16 cellular contexts compared by ENCODE assay signal in the genomic region with DNA sequence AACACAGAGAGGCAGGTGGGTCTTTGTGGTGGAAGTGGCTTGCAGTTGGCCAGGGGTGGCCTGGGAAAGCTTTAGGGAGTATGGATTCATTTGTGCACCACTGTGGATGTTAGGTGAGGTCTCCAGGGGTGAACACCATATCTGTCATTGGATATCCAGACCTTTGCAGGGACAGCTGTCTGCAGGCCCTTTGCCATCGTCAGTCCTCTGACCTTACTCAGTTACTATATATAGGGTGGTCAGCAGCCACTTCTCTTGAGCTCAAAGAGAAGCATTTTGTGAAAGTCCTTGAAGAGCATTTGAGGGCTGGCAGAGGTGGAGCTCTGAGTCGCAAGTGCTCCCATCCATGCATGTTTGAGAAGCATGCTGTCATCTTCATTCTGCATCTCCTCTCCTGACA.
"Had no signal": no experiment of that assay in that cellular context is flagged by ENCODE, and none has a peak within 500 bp of the region (broad histone marks: within the 10 kb centered on the region; RNA-seq: fewer than 3 reads in every experiment).

No MANE protein-coding gene starts in this region.

- H3K4me3 Mint-ChIP-seq: activated CD4-positive, alpha-beta T cell treated with anti-CD3 and anti-CD28 coated beads, Interleukin-2, amount 10 ng/mL, durations not matched to agents 7 days and 5 days; activated naive CD8-positive, alpha-beta T cell treated with anti-CD3 and anti-CD28 coated beads, Interleukin-2, amount 10 ng/mL, durations not matched to agents 7 days and 5 days; activated T-cell treated with anti-CD3 and anti-CD28 coated beads, Interleukin-2, amount 50 U/mL, for 24 hours; nephron progenitor cell; stimulated activated naive CD8-positive, alpha-beta T cell treated with anti-CD3 and anti-CD28 coated beads, Interleukin-15, amount 100 ng/mL, for 72 hours; T-helper 1 cell treated with Interleukin-12 subunit alpha and Interleukin-12 subunit beta and Interleukin-4 antibody, amounts not matched to agents 30 μg/mL and 1 μg/mL, for 36 hours; WTC11 had no signal

- ATAC-seq: stimulated activated naive CD8-positive, alpha-beta T cell treated with anti-CD3 and anti-CD28 coated beads, Interleukin-15, amount 100 ng/mL, for 72 hours; WTC11 had no signal

- H3K9me3 Mint-ChIP-seq: activated CD4-positive, alpha-beta T cell treated with anti-CD3 and anti-CD28 coated beads, Interleukin-2, amount 10 ng/mL, durations not matched to agents 7 days and 5 days; activated naive CD8-positive, alpha-beta T cell treated with anti-CD3 and anti-CD28 coated beads, Interleukin-2, amount 10 ng/mL, durations not matched to agents 7 days and 5 days; activated T-cell treated with anti-CD3 and anti-CD28 coated beads, Interleukin-2, amount 50 U/mL, for 24 hours; nephron progenitor cell; stimulated activated naive CD8-positive, alpha-beta T cell treated with anti-CD3 and anti-CD28 coated beads, Interleukin-15, amount 100 ng/mL, for 72 hours; T-helper 1 cell treated with Interleukin-12 subunit alpha and Interleukin-12 subunit beta and Interleukin-4 antibody, amounts not matched to agents 30 μg/mL and 1 μg/mL, for 36 hours; WTC11 had no signal

- H3K9me3 ChIP-seq: breast epithelium, prostate gland had no signal

- H3K4me3 ChIP-seq: breast epithelium, prostate gland had no signal

- H3K27me3 ChIP-seq: breast epithelium had no signal

- H3K4me1 Mint-ChIP-seq: activated naive CD8-positive, alpha-beta T cell treated with anti-CD3 and anti-CD28 coated beads, Interleukin-2, amount 10 ng/mL, durations not matched to agents 7 days and 5 days; nephron progenitor cell; WTC11 had no signal

- H3K27me3 Mint-ChIP-seq: activated CD4-positive, alpha-beta T cell treated with anti-CD3 and anti-CD28 coated beads, Interleukin-2, amount 10 ng/mL, durations not matched to agents 7 days and 5 days; activated naive CD8-positive, alpha-beta T cell treated with anti-CD3 and anti-CD28 coated beads, Interleukin-2, amount 10 ng/mL, durations not matched to agents 7 days and 5 days; activated T-cell treated with anti-CD3 and anti-CD28 coated beads, Interleukin-2, amount 50 U/mL, for 24 hours; stimulated activated naive CD8-positive, alpha-beta T cell treated with anti-CD3 and anti-CD28 coated beads, Interleukin-15, amount 100 ng/mL, for 72 hours had no signal

- H3K36me3 ChIP-seq: prostate gland had no signal

- H3K4me1 ChIP-seq: prostate gland had no signal

- H3K27ac Mint-ChIP-seq: activated CD4-positive, alpha-beta T cell treated with anti-CD3 and anti-CD28 coated beads, Interleukin-2, amount 10 ng/mL, durations not matched to agents 7 days and 5 days; activated naive CD8-positive, alpha-beta T cell treated with anti-CD3 and anti-CD28 coated beads, Interleukin-2, amount 10 ng/mL, durations not matched to agents 7 days and 5 days; nephron progenitor cell; T-helper 1 cell treated with Interleukin-12 subunit alpha and Interleukin-12 subunit beta and Interleukin-4 antibody, amounts not matched to agents 30 μg/mL and 1 μg/mL, for 36 hours; WTC11 had no signal

- DNase-seq: activated CD4-positive, alpha-beta T cell treated with anti-CD3 and anti-CD28 coated beads, Interleukin-2, amount 10 ng/mL, durations not matched to agents 7 days and 5 days; activated gamma-delta T cell; activated naive CD8-positive, alpha-beta T cell treated with anti-CD3 and anti-CD28 coated beads, Interleukin-2, amount 10 ng/mL, durations not matched to agents 7 days and 5 days; activated T-cell treated with anti-CD3 and anti-CD28 coated beads, Interleukin-2, amount 50 U/mL, for 24 hours; aorta; effector CD8-positive, alpha-beta T cell; mammary epithelial cell; nephron progenitor cell; SHP77 treated with DMSO at 0.1 percent for 48 hours; stimulated activated CD4-positive, alpha-beta T cell treated with anti-CD3 and anti-CD28 coated beads, Interleukin-4, amount 100 ng/mL, for 1 hour; stimulated activated CD8-positive, alpha-beta memory T cell treated with anti-CD3 and anti-CD28 coated beads, Interleukin-4, amount 100 ng/mL, for 48 hours; stimulated activated naive CD8-positive, alpha-beta T cell treated with anti-CD3 and anti-CD28 coated beads, Interleukin-15, amount 100 ng/mL, for 72 hours had no signal
